8 cellular contexts compared by ENCODE assay signal in genomic region chrX:10190367-10190766, GRCh38. TPM values are rescaled to one million over a fixed set of nuclear protein-coding genes. Genes with fewer than 3 reads are reported as not detected.
DNase-seq lines count a peak whose midpoint lies in the region; ATAC-seq, FAIRE-seq and TF ChIP-seq lines count a peak whose summit lies in the region.

No MANE protein-coding gene starts in this region.

- 2% methylated on average over 3 of the region's 3 CpGs for WGBS in right cardiac atrium
- WGBS in thyroid gland, 2 donors: 7 to 14% methylated on average over 3 of the region's 3 CpGs

- TF ChIP-seq CTCF in D721Med (IDR thresholded peaks at IDR 0.05; ENCODE audit: insufficient read depth, missing control alignments) (peak; percentile 72), HCT116 (IDR thresholded peaks at IDR 0.05 in 2 of 3, conservative IDR thresholded peaks at IDR 0.05 in 1 of 3; ENCODE audit: borderline replicate concordance in 1 of 3, insufficient read depth in 1 of 3, low read depth in 2 of 3, low read length in 2 of 3) (peak; percentile 8 to 75 (median 45); a peak in 5 of 6 replicates), thyroid gland (IDR thresholded peaks at IDR 0.05) (peak in 4 of 6 experiments; percentile 40 to 51 (median 42))

- RAD21 ChIA-PET in HCT116 (lab: Charles Lee; ENCODE audit: low non-redundant PET in 1 of 2, low total read pairs in 2 of 2, uncharacterized antibody in 2 of 2, unreplicated experiment in 2 of 2): interaction anchor here (1.0 to 1.3 kb wide), 3 partner anchors 428 to 579 kb away, joined by 3 to 6 read pairs (median 3); no protein-coding TSS in a partner anchor

- DNase-seq in D721Med (ENCODE audit: insufficient read length, low spot score) (no peak), HCT116 (ENCODE audit: low read depth, low spot score) (peak; percentile 41), NCI-H2227 (lab: John Stamatoyannopoulos, UW; ENCODE audit: unreplicated experiment) (peak; percentile 87), adipocyte (ENCODE audit: low read depth) (peak; percentile 85), right cardiac atrium (no peak), thyroid gland (peak; percentile 16 to 21)
- DNase-seq in activated CD8-positive, alpha-beta memory T cell treated with anti-CD3 and anti-CD28 coated beads, Interleukin-2, amount 50 U/mL, for 4 hours: no peak

- H2AFZ ChIP-seq in HCT116 (ENCODE audit: low read depth, low read length, poor library complexity, severe bottlenecking): no peak overlapping the region

- H3K9me3 ChIP-seq in HCT116 (ENCODE audit: control insufficient read depth in 1 of 2, insufficient read depth in 1 of 2, low read depth in 1 of 2, low read length in 2 of 2) (no peaks in the 10 kb centered on the region), adipocyte (ENCODE audit: control insufficient read depth, low read length) (peaks cover under 1% of the 10 kb centered on the region), right cardiac atrium (ENCODE audit: control insufficient read depth, low read length) (no peaks in the 10 kb centered on the region), thyroid gland (no peaks in the 10 kb centered on the region)

- H3K36me3 ChIP-seq in HCT116 (ENCODE audit: control insufficient read depth in 1 of 2, insufficient read depth in 2 of 2, low read length in 2 of 2) (no peaks in the 10 kb centered on the region), adipocyte (ENCODE audit: control insufficient read depth, insufficient read depth, low read length, severe bottlenecking) (no peaks in the 10 kb centered on the region), thyroid gland (no peaks in the 10 kb centered on the region)

- ATAC-seq in HCT116 (peak; percentile 71), right cardiac atrium (peak; percentile 79 to 81), HG03135 (IDR thresholded peaks at IDR 0.05; ENCODE audit: unreplicated experiment) (no peak)

- H3K27ac ChIP-seq in HCT116 (ENCODE audit: low read depth, low read length): no peak overlapping the region
- H3K27ac ChIP-seq in right cardiac atrium (ENCODE audit: low read length): no peak overlapping the region
- H3K27ac ChIP-seq in thyroid gland: no peak overlapping the region

- no peaks in the 10 kb centered on the region for H4K20me1 ChIP-seq in HCT116 (ENCODE audit: insufficient read depth)

- intact Hi-C loops in HCT116 (cut with micrococcal nuclease): loop anchor here (1.0 to 10.0 kb wide), 5 partner anchors 136 to 914 kb away; no protein-coding TSS in a partner anchor
- intact Hi-C loops in right cardiac atrium (cut with DNase I): loop anchor here (5.0 to 10.0 kb wide), 5 partner anchors 137 to 534 kb away; no protein-coding TSS in a partner anchor
- intact Hi-C loops in thyroid gland (cut with DNase I): loop anchor here (10.0 kb wide), 2 partner anchors 444 to 534 kb away; no protein-coding TSS in a partner anchor

- peaks cover 0 to 6% of the 10 kb centered on the region in 2 experiments; a peak in 2 of 4 replicates for H3K4me1 ChIP-seq in HCT116 (ENCODE audit: control insufficient read depth in 1 of 2, insufficient read depth in 2 of 2, low read length in 2 of 2)
- no peaks in the 10 kb centered on the region for H3K4me1 ChIP-seq in adipocyte (ENCODE audit: control insufficient read depth, insufficient read depth, low read length)
- peaks cover 2% of the 10 kb centered on the region for H3K4me1 ChIP-seq in right cardiac atrium (ENCODE audit: control insufficient read depth, insufficient read depth, low read length)
- H3K4me1 ChIP-seq in thyroid gland: no peaks in the 10 kb centered on the region

- no peak for TF ChIP-seq POLR2A in HCT116 (IDR thresholded peaks at IDR 0.05; ENCODE audit: borderline replicate concordance, extremely low read depth, insufficient read depth, insufficient read length)
- no peak for TF ChIP-seq POLR2A in thyroid gland (IDR thresholded peaks at IDR 0.05)

- H3K27me3 ChIP-seq in HCT116 (ENCODE audit: insufficient read depth, low read length): no peaks in the 10 kb centered on the region
- peaks cover 3% of the 10 kb centered on the region for H3K27me3 ChIP-seq in adipocyte (replicated peaks; ENCODE audit: control insufficient read depth, insufficient read depth, low read length)
- H3K27me3 ChIP-seq in right cardiac atrium (ENCODE audit: control insufficient read depth, insufficient read depth): no peaks in the 10 kb centered on the region
- H3K27me3 ChIP-seq in thyroid gland: no peaks in the 10 kb centered on the region

- TF ChIP-seq RAD21 in HCT116 (IDR thresholded peaks at IDR 0.05; ENCODE audit: low read depth): peak; percentile 84

- no peak overlapping the region for H3K4me2 ChIP-seq in HCT116 (ENCODE audit: low read length)

- H3K9ac ChIP-seq in HCT116 (ENCODE audit: low read length) (no peak overlapping the region), adipocyte (ENCODE audit: low read length) (no peak overlapping the region)

- BruUV-seq in HCT116 (replicated peaks; lab: Mats Ljungman, UMichigan): no TSS peak

- POLR2A ChIA-PET in HCT116 (lab: Charles Lee): no interaction called here

- H3K4me3 ChIP-seq in HCT116 (replicated peaks in 1 of 2; ENCODE audit: low read depth in 1 of 2, low read length in 2 of 2): no peak overlapping the region
- no peak overlapping the region for H3K4me3 ChIP-seq in adipocyte (ENCODE audit: low read length)
- H3K4me3 ChIP-seq in right cardiac atrium (ENCODE audit: low read length): no peak overlapping the region
- H3K4me3 ChIP-seq in thyroid gland (replicated peaks in 1 of 3): no peak overlapping the region

- no peaks in the 10 kb centered on the region for H3K79me2 ChIP-seq in HCT116 (ENCODE audit: insufficient read depth, low read length)

- no peaks in the 10 kb centered on the region for H3K9me2 ChIP-seq in HCT116 (ENCODE audit: insufficient read depth)

- CTCF ChIA-PET in HCT116 (lab: Charles Lee): interaction anchor here (0.7 to 2.4 kb wide), 18 partner anchors 11 to 1338 kb away, joined by 3 to 33 read pairs (median 5); no protein-coding TSS in a partner anchor

- FAIRE-seq in D721Med (lab: Jason Lieb, UNC): no peak

TF ChIP-seq in HCT116, 20 proteins besides CTCF, POLR2A, EP300 and RAD21:
- TF ChIP-seq EGR1 (IDR thresholded peaks at IDR 0.05; ENCODE audit: low read depth) (no peak), ZFX (IDR thresholded peaks at IDR 0.05) (no peak), CEBPB (IDR thresholded peaks at IDR 0.05; ENCODE audit: low read depth) (no peak), TCF7L2 (IDR thresholded peaks at IDR 0.05; ENCODE audit: borderline replicate concordance, extremely low read depth, insufficient read depth, insufficient read length) (no peak), ATF3 (IDR thresholded peaks at IDR 0.05) (no peak), FOSL1 (IDR thresholded peaks at IDR 0.05; ENCODE audit: low read depth) (no peak), EZH2 (IDR thresholded peaks at IDR 0.05) (no peak), YY1 (IDR thresholded peaks at IDR 0.05; ENCODE audit: extremely low read depth, insufficient replicate concordance, low read depth, low read length) (no peak), JUND (IDR thresholded peaks at IDR 0.05) (no peak)

RNA-seq across cellular contexts. Expression of gene CLCN4, which starts 33.6 kb away (rescaled TPM):
- total RNA-seq in HCT116 (2021; ENCODE audit: unreplicated experiment) (3.1 TPM), right cardiac atrium (10 to 100 TPM; 27.0 to 34.9 (median 30.7) TPM), thyroid gland (10 to 100 TPM in 3 of 4 donors, 1 to 10 TPM in 1; 7.1 to 19.1 (median 15.9) TPM)
- 1.7 and 1.8 TPM in 2 replicates for polyA plus RNA-seq in HCT116 (2012)
- polyA plus RNA-seq in right cardiac atrium: 11.0 TPM

Comparison
In these comparisons a context has a peak if more than half of its experiments do, and no peak if none do; other contexts are left out.
1. DNase-seq: peak in HCT116 (single experiment), NCI-H2227 (single experiment), adipocyte (single experiment) and thyroid gland (2 of 2); none in D721Med (single experiment), right cardiac atrium (0 of 3) and activated CD8-positive, alpha-beta memory T cell treated with anti-CD3 and anti-CD28 coated beads, Interleukin-2, amount 50 U/mL, for 4 hours (single experiment).
2. Peak in every context shown above with its lines, with median percentiles within 50 percentile points of each other: CTCF ChIP-seq.